In genomic region chr11:29879560-29879959, GRCh38 we compare ENCODE assay signal across 14 cellular contexts.
DNase-seq lines count a peak whose midpoint lies in the region; ATAC-seq and TF ChIP-seq lines count a peak whose summit lies in the region.
"Had no signal": no experiment of that assay in that cellular context is flagged by ENCODE, and none has a peak within 500 bp of the region (broad histone marks: within the 10 kb centered on the region; RNA-seq: fewer than 3 reads in every experiment).

No MANE protein-coding gene starts in this region.

- TF ChIP-seq CTCF in left ventricle myocardium inferior (IDR thresholded peaks at IDR 0.05; ENCODE audit: borderline replicate concordance) (no peak), OCI-LY3 (IDR thresholded peaks at IDR 0.05; ENCODE audit: low read depth, low read length) (no peak), prostate gland (IDR thresholded peaks at IDR 0.05) (no peak)

- peaks cover 10% of the 10 kb centered on the region for H3K9me3 ChIP-seq in left ventricle myocardium inferior (replicated peaks)
- peaks cover 4% of the 10 kb centered on the region; the same call in 1 of the 2 replicates for H3K9me3 ChIP-seq in OCI-LY3 (ENCODE audit: insufficient read depth, low read length)
- H3K9me3 ChIP-seq in prostate gland, result no peaks in the 10 kb centered on the region
- H3K9me3 ChIP-seq: HAP-1 had no signal

- 42% methylated on average over 6 of the region's 6 CpGs for WGBS in prostate gland

- DNase-seq in NCI-H2081 (lab: John Stamatoyannopoulos, UW) (peak; percentile 1 to 28), NCI-H2081 treated with DMSO at 0.1 percent for 48 hours (lab: John Stamatoyannopoulos, UW) (no peak), left ventricle myocardium superior (no peak), left ventricle myocardium inferior (no peak), NCI-H69 (lab: John Stamatoyannopoulos, UW) (no peak), prostate gland (ENCODE audit: low spot score) (no peak)
- DNase-seq: 8988T; AML-193; CD8-positive, alpha-beta memory T cell; DMS53; GF-D8 had no signal

- H3K9ac ChIP-seq in OCI-LY3 (ENCODE audit: low read length), result no peak overlapping the region
- H3K9ac ChIP-seq: BLaER1 had no signal

- H3K27ac ChIP-seq in left ventricle myocardium inferior (replicated peaks), result no peak overlapping the region
- H3K27ac ChIP-seq in OCI-LY3 (ENCODE audit: low read length), result no peak overlapping the region
- H3K27ac ChIP-seq in prostate gland, result no peak overlapping the region
- H3K27ac ChIP-seq: BLaER1 had no signal

- no peaks in the 10 kb centered on the region for H3K36me3 ChIP-seq in left ventricle myocardium inferior
- no peaks in the 10 kb centered on the region for H3K36me3 ChIP-seq in OCI-LY3 (replicated peaks; ENCODE audit: low read depth, low read length)
- H3K36me3 ChIP-seq in prostate gland, result no peaks in the 10 kb centered on the region
- H3K36me3 ChIP-seq: BLaER1, HAP-1 had no signal

- no peaks in the 10 kb centered on the region for H4K20me1 ChIP-seq in OCI-LY3 (ENCODE audit: insufficient read depth, low read length)
- H4K20me1 ChIP-seq: BLaER1 had no signal

- H3K79me2 ChIP-seq in OCI-LY3 (ENCODE audit: low read length), result no peaks in the 10 kb centered on the region

- peak; percentile 37 for ATAC-seq in left ventricle myocardium superior

- H3K4me3 ChIP-seq in left ventricle myocardium inferior, result no peak overlapping the region
- no peak overlapping the region for H3K4me3 ChIP-seq in OCI-LY3 (ENCODE audit: low read length)
- no peak overlapping the region for H3K4me3 ChIP-seq in prostate gland
- H3K4me3 ChIP-seq: BLaER1, HAP-1 had no signal

- no peak for TF ChIP-seq POLR2A in prostate gland (IDR thresholded peaks at IDR 0.05)

- H2AFZ ChIP-seq in OCI-LY3 (ENCODE audit: low read depth, low read length), result 0 out of 2 replicates have a peak overlapping the region, but pooled peaks have one; percentile 27

- H3K27me3 ChIP-seq in left ventricle myocardium inferior (ENCODE audit: low read depth), result no peaks in the 10 kb centered on the region
- no peaks in the 10 kb centered on the region for H3K27me3 ChIP-seq in OCI-LY3 (ENCODE audit: low read depth, low read length)
- no peaks in the 10 kb centered on the region for H3K27me3 ChIP-seq in prostate gland (replicated peaks; ENCODE audit: insufficient read depth)
- H3K27me3 ChIP-seq: BLaER1 had no signal

- no peaks in the 10 kb centered on the region for H3K4me1 ChIP-seq in left ventricle myocardium inferior
- H3K4me1 ChIP-seq in OCI-LY3 (ENCODE audit: low read length), result no peaks in the 10 kb centered on the region
- H3K4me1 ChIP-seq in prostate gland (replicated peaks), result no peaks in the 10 kb centered on the region
- H3K4me1 ChIP-seq: BLaER1, HAP-1 had no signal

- H3K4me2 ChIP-seq in OCI-LY3 (ENCODE audit: low read length), result no peak overlapping the region
- H3K4me2 ChIP-seq: BLaER1 had no signal

- intact Hi-C loops in left ventricle myocardium superior (cut with micrococcal nuclease) (no loop called here), left ventricle myocardium inferior (cut with micrococcal nuclease) (no loop called here), prostate gland (cut with DNase I) (no loop called here)

Comparison
In these comparisons a context has a peak if more than half of its experiments do, and no peak if none do; other contexts are left out.
1. DNase-seq: peak in NCI-H2081 (2 of 2); none in NCI-H2081 treated with DMSO at 0.1 percent for 48 hours (single experiment), left ventricle myocardium superior (single experiment), left ventricle myocardium inferior (single experiment), NCI-H69 (single experiment) and prostate gland (single experiment).